In genomic region chr6:30500421-30501069, GRCh38 we compare ENCODE assay signal across 10 cellular contexts. TPM values are rescaled to one million over a fixed set of nuclear protein-coding genes. Genes with fewer than 3 reads are reported as not detected.
DNase-seq lines count a peak whose midpoint lies in the region; ATAC-seq and TF ChIP-seq lines count a peak whose summit lies in the region.
"Had no signal": no experiment of that assay in that cellular context is flagged by ENCODE, and none has a peak within 500 bp of the region (broad histone marks: within the 10 kb centered on the region; RNA-seq: fewer than 3 reads in every experiment).

No MANE protein-coding gene starts in this region.

- H3K27ac Mint-ChIP-seq in HFFc6: peak overlapping the region; percentile 62
- H3K27ac Mint-ChIP-seq: WTC11 had no signal

- intact Hi-C loops in body of pancreas (cut with DNase I): no loop called here

- 51 to 55% methylated on average over 9 of the region's 9 CpGs for WGBS in body of pancreas, 2 donors

- H3K4me1 ChIP-seq in body of pancreas: no peaks in the 10 kb centered on the region

- no peaks in the 10 kb centered on the region for H3K36me3 ChIP-seq in body of pancreas (replicated peaks in 1 of 2; ENCODE audit: insufficient read depth in 1 of 2, low read depth in 2 of 2)

- H3K9me3 ChIP-seq in body of pancreas: no peaks in the 10 kb centered on the region

- no peaks in the 10 kb centered on the region for H3K36me3 Mint-ChIP-seq in HFFc6 (ENCODE audit: low read depth)

- peak overlapping the region; percentile 45; the same call in 1 of the 2 replicates for H3K4me3 Mint-ChIP-seq in HFFc6
- H3K4me3 Mint-ChIP-seq: WTC11 had no signal

- no peak overlapping the region for H3K4me3 ChIP-seq in body of pancreas

- H3K4me1 Mint-ChIP-seq in HFFc6 (ENCODE audit: low read depth): peaks cover 33% of the 10 kb centered on the region
- H3K4me1 Mint-ChIP-seq: WTC11 had no signal

- TF ChIP-seq POLR2A in body of pancreas (IDR thresholded peaks at IDR 0.05): no peak

- no peaks in the 10 kb centered on the region; the same call in 1 of the 2 replicates for H3K27me3 Mint-ChIP-seq in HFFc6 (ENCODE audit: insufficient read depth)

- peak; percentile 36 for DNase-seq in AG20443 (ENCODE audit: low spot score)
- peak; percentile 22 for DNase-seq in HFFc6
- DNase-seq in body of pancreas: no peak
- DNase-seq in lung microvascular endothelial cell (ENCODE audit: low read depth in 2 of 2): peak; percentile 72 to 90
- DNase-seq in NCI-H2227 (lab: John Stamatoyannopoulos, UW; ENCODE audit: unreplicated experiment): no peak
- DNase-seq: NCI-H1436 had no signal

- H3K27ac ChIP-seq in body of pancreas: peak overlapping the region in 2 of 4 donors; percentile 29 to 34

- H3K9me3 Mint-ChIP-seq in HFFc6: no peaks in the 10 kb centered on the region

- H3K27me3 ChIP-seq in body of pancreas: no peaks in the 10 kb centered on the region

- TF ChIP-seq CTCF in HFFc6 (IDR thresholded peaks at IDR 0.05): no peak
- TF ChIP-seq CTCF in body of pancreas (IDR thresholded peaks at IDR 0.05): no peak

- peak; percentile 21 for ATAC-seq in body of pancreas
- no peak for ATAC-seq in activated CD4-positive, CD25-positive, alpha-beta regulatory T cell treated with anti-CD3 and anti-CD28 coated beads, Interleukin-2, amount 50 U/mL, for 24 hours
- ATAC-seq in HG02840 (IDR thresholded peaks at IDR 0.05; ENCODE audit: low FRiP score, unreplicated experiment): no peak
- ATAC-seq in GM19467 (IDR thresholded peaks at IDR 0.05; ENCODE audit: unreplicated experiment): no peak
- ATAC-seq: WTC11 had no signal

RNA-seq across cellular contexts. Expression of gene HLA-E, which starts 11.2 kb away (rescaled TPM):
- 100 to 1,000 TPM; 122 to 131 (median 126) TPM for total RNA-seq in HFFc6 (2021; fragmentation: NEBNext Ultra II Directional; extraction: Animal tissue kit (Norgen Biotek cat#: 25700))
- total RNA-seq in body of pancreas (100 to 1,000 TPM; 133 to 216 TPM), lung microvascular endothelial cell (440 and 959 TPM in 2 replicates)

RNA-seq across cellular contexts. Expression of gene GNL1, which starts 55.7 kb away (rescaled TPM):
- total RNA-seq in HFFc6 (2021; fragmentation: NEBNext Ultra II Directional; extraction: Animal tissue kit (Norgen Biotek cat#: 25700)): 10 to 100 TPM; 56.9 to 65.6 (median 61.9) TPM
- total RNA-seq in body of pancreas (10 to 100 TPM; 18.7 to 24.7 TPM), lung microvascular endothelial cell (31.8 and 41.1 TPM in 2 replicates)

RNA-seq across cellular contexts. Expression of gene PRR3, which starts 56.5 kb away (rescaled TPM):
- 10 to 100 TPM in 5 of 6 experiments, 1 to 10 TPM in 1; 9.8 to 14.0 (median 12.3) TPM for total RNA-seq in HFFc6 (2021; fragmentation: NEBNext Ultra II Directional; extraction: Animal tissue kit (Norgen Biotek cat#: 25700))
- total RNA-seq in body of pancreas (10 to 100 TPM in 1 of 2 donors, 1 to 10 TPM in 1; 6.9 to 10.4 TPM), lung microvascular endothelial cell (2.0 and 2.2 TPM in 2 replicates)

Comparison
In these comparisons a context has a peak if more than half of its experiments do, and no peak if none do; other contexts are left out.
1. DNase-seq: peak in AG20443 (single experiment), HFFc6 (single experiment) and lung microvascular endothelial cell (2 of 2); none in body of pancreas (0 of 4) and NCI-H2227 (single experiment).